ENCODE assay signal across 15 cellular contexts in the genomic region with DNA sequence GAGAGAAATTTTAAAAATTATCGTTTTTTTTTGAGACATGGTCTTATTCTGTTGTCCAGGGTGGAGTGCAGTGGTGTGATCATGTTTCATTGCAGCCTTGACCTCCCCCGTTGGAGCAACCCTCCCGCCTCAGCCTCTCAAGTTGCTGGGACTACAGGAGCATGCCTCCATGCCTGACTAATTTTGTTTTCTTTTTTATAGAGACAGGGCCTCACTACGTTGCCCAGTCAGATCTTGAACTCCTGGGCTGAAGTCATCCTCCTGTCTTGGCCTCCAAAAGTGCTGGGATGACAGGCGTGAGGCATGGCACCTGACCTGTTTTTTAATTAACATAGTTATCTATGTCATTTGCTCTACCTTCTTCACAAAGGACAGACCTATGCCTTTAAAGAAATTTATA. TPM values are rescaled to one million over a fixed set of nuclear protein-coding genes. Genes with fewer than 3 reads are reported as not detected.
DNase-seq lines count a peak whose midpoint lies in the region; ATAC-seq, FAIRE-seq and TF ChIP-seq lines count a peak whose summit lies in the region.
"Had no signal": no experiment of that assay in that cellular context is flagged by ENCODE, and none has a peak within 500 bp of the region (broad histone marks: within the 10 kb centered on the region; RNA-seq: fewer than 3 reads in every experiment).

No MANE protein-coding gene starts in this region.

- no peak overlapping the region for H3K4me3 ChIP-seq in endothelial cell of umbilical vein (replicated peaks in 1 of 3; ENCODE audit: insufficient read depth in 1 of 3, low read depth in 1 of 3, low read length in 3 of 3)
- H3K4me3 ChIP-seq: gastroesophageal sphincter, SJSA1 had no signal

- peaks cover 5% of the 10 kb centered on the region for H4K20me1 ChIP-seq in endothelial cell of umbilical vein (replicated peaks; ENCODE audit: control insufficient read depth, extremely low read depth, insufficient read depth, low read length)

- H3K4me1 ChIP-seq in endothelial cell of umbilical vein (ENCODE audit: control insufficient read depth, extremely low read depth, insufficient read depth, low read length): peaks cover 12% of the 10 kb centered on the region

- H3K9ac ChIP-seq in endothelial cell of umbilical vein (replicated peaks; ENCODE audit: extremely low read depth, insufficient read depth, low read length): no peak overlapping the region

- intact Hi-C loops in endothelial cell of umbilical vein (cut with micrococcal nuclease): no loop called here

- H3K9me1 ChIP-seq in endothelial cell of umbilical vein (replicated peaks; ENCODE audit: control insufficient read depth, extremely low read depth, insufficient read depth, low read length): no peaks in the 10 kb centered on the region

- H3K4me3 Mint-ChIP-seq in stimulated activated naive CD8-positive, alpha-beta T cell treated with anti-CD3 and anti-CD28 coated beads, Interleukin-15, Interleukin-2, amounts not matched to agents 100 ng/mL and 50 ng/mL, for 24 hours: peak overlapping the region; percentile 96
- H3K4me3 Mint-ChIP-seq in T-helper 1 cell treated with Interleukin-12 subunit alpha and Interleukin-12 subunit beta and Interleukin-4 antibody, amounts not matched to agents 30 μg/mL and 1 μg/mL, for 36 hours: peak overlapping the region; percentile 86

- BruUV-seq in endothelial cell of umbilical vein (replicated peaks; lab: Mats Ljungman, UMichigan): no TSS peak

- TF ChIP-seq CTCF in endothelial cell of umbilical vein (IDR thresholded peaks at IDR 0.05; ENCODE audit: extremely low read depth in 1 of 2, insufficient read depth in 1 of 2, low read depth in 1 of 2, low read length in 2 of 2): no peak

- FAIRE-seq in endothelial cell of umbilical vein (lab: Jason Lieb, UNC): no peak
- FAIRE-seq: bronchial epithelial cell had no signal

- no peaks in the 10 kb centered on the region for H3K27me3 ChIP-seq in endothelial cell of umbilical vein (ENCODE audit: control insufficient read depth in 2 of 2, insufficient read depth in 2 of 2, low read length in 2 of 2)
- H3K27me3 ChIP-seq: gastroesophageal sphincter, SJSA1 had no signal

- no peaks in the 10 kb centered on the region for H3K36me3 ChIP-seq in endothelial cell of umbilical vein (ENCODE audit: control insufficient read depth in 2 of 2, extremely low read depth in 1 of 2, insufficient read depth in 2 of 2, low read length in 2 of 2)

- DNase-seq in stimulated activated naive CD8-positive, alpha-beta T cell treated with anti-CD3 and anti-CD28 coated beads, Interleukin-15, Interleukin-2, amounts not matched to agents 100 U/mL and 50 U/mL, for 24 hours: no peak
- DNase-seq in endothelial cell of umbilical vein (ENCODE audit: low read depth, low spot score) (no peak), GM19238 (ENCODE audit: insufficient read length, low spot score) (no peak), COLO668 (lab: John Stamatoyannopoulos, UW; ENCODE audit: unreplicated experiment) (no peak)
- DNase-seq: activated effector memory CD4-positive, alpha-beta T cell treated with Interleukin-2 at 50 U/mL for 16 hours; GOT3; NK-92 treated with Interleukin-12 subunit alpha and Interleukin-12 subunit beta, amount 100 ng/mL, for 24 hours had no signal

- no peak overlapping the region for H2AFZ ChIP-seq in endothelial cell of umbilical vein (ENCODE audit: low read depth, low read length)

- H3K9me3 Mint-ChIP-seq in stimulated activated naive CD8-positive, alpha-beta T cell treated with anti-CD3 and anti-CD28 coated beads, Interleukin-15, Interleukin-2, amounts not matched to agents 100 ng/mL and 50 ng/mL, for 24 hours: no peaks in the 10 kb centered on the region
- no peaks in the 10 kb centered on the region for H3K9me3 Mint-ChIP-seq in T-helper 1 cell treated with Interleukin-12 subunit alpha and Interleukin-12 subunit beta and Interleukin-4 antibody, amounts not matched to agents 30 μg/mL and 1 μg/mL, for 36 hours

- H3K27ac Mint-ChIP-seq in stimulated activated naive CD8-positive, alpha-beta T cell treated with anti-CD3 and anti-CD28 coated beads, Interleukin-15, Interleukin-2, amounts not matched to agents 100 ng/mL and 50 ng/mL, for 24 hours: peak overlapping the region; percentile 87
- H3K27ac Mint-ChIP-seq in T-helper 1 cell treated with Interleukin-12 subunit alpha and Interleukin-12 subunit beta and Interleukin-4 antibody, amounts not matched to agents 30 μg/mL and 1 μg/mL, for 36 hours: no peak overlapping the region

- POLR2A ChIA-PET in endothelial cell of umbilical vein (lab: Charles Lee): no interaction called here

- dilution Hi-C loops in endothelial cell of umbilical vein (cut with MboI; ENCODE audit: extremely low pct_ligation_motif_present, low sequenced_read_pairs): no loop called here

- peak overlapping the region; percentile 95 for H3K4me2 ChIP-seq in endothelial cell of umbilical vein (ENCODE audit: insufficient read depth, low read length)

- peaks cover 72% of the 10 kb centered on the region for H3K79me2 ChIP-seq in endothelial cell of umbilical vein (ENCODE audit: control insufficient read depth, insufficient read depth, low read length)

- no peak overlapping the region for H3K27ac ChIP-seq in endothelial cell of umbilical vein (ENCODE audit: insufficient read depth, low read depth, low read length)
- H3K27ac ChIP-seq: HL-60, SJSA1 had no signal

- no peaks in the 10 kb centered on the region for H3K27me3 Mint-ChIP-seq in stimulated activated naive CD8-positive, alpha-beta T cell treated with anti-CD3 and anti-CD28 coated beads, Interleukin-15, Interleukin-2, amounts not matched to agents 100 ng/mL and 50 ng/mL, for 24 hours
- H3K27me3 Mint-ChIP-seq in T-helper 1 cell treated with Interleukin-12 subunit alpha and Interleukin-12 subunit beta and Interleukin-4 antibody, amounts not matched to agents 30 μg/mL and 1 μg/mL, for 36 hours (ENCODE audit: low read depth): no peaks in the 10 kb centered on the region

- ATAC-seq in stimulated activated naive CD8-positive, alpha-beta T cell treated with anti-CD3 and anti-CD28 coated beads, Interleukin-15, Interleukin-2, amounts not matched to agents 100 U/mL and 50 U/mL, for 24 hours: no peak
- ATAC-seq in HG03135 (IDR thresholded peaks at IDR 0.05; ENCODE audit: unreplicated experiment): no peak
- ATAC-seq in HG03025 (IDR thresholded peaks at IDR 0.05; ENCODE audit: low FRiP score, unreplicated experiment): no peak
- ATAC-seq: gastroesophageal sphincter had no signal

- no peaks in the 10 kb centered on the region for H3K9me3 ChIP-seq in endothelial cell of umbilical vein (replicated peaks; ENCODE audit: control insufficient read depth, insufficient read depth, low read length)
- H3K9me3 ChIP-seq: gastroesophageal sphincter, SJSA1 had no signal

- peaks cover 57% of the 10 kb centered on the region for H3K36me3 Mint-ChIP-seq in stimulated activated naive CD8-positive, alpha-beta T cell treated with anti-CD3 and anti-CD28 coated beads, Interleukin-15, Interleukin-2, amounts not matched to agents 100 ng/mL and 50 ng/mL, for 24 hours (ENCODE audit: low read depth)
- peaks cover 29% of the 10 kb centered on the region for H3K36me3 Mint-ChIP-seq in T-helper 1 cell treated with Interleukin-12 subunit alpha and Interleukin-12 subunit beta and Interleukin-4 antibody, amounts not matched to agents 30 μg/mL and 1 μg/mL, for 36 hours (ENCODE audit: low read depth)

- CTCF ChIA-PET in endothelial cell of umbilical vein (lab: Charles Lee): no interaction called here

- H3K4me1 Mint-ChIP-seq in stimulated activated naive CD8-positive, alpha-beta T cell treated with anti-CD3 and anti-CD28 coated beads, Interleukin-15, Interleukin-2, amounts not matched to agents 100 ng/mL and 50 ng/mL, for 24 hours (ENCODE audit: low read depth): peaks cover 60% of the 10 kb centered on the region
- peaks cover 45% of the 10 kb centered on the region for H3K4me1 Mint-ChIP-seq in T-helper 1 cell treated with Interleukin-12 subunit alpha and Interleukin-12 subunit beta and Interleukin-4 antibody, amounts not matched to agents 30 μg/mL and 1 μg/mL, for 36 hours (ENCODE audit: low read depth)

- no peak for TF ChIP-seq POLR2A in endothelial cell of umbilical vein (IDR thresholded peaks at IDR 0.05; ENCODE audit: low read depth, low read length)

TF ChIP-seq in endothelial cell of umbilical vein, 7 proteins besides CTCF, POLR2A, EP300 and RAD21:
- TF ChIP-seq FOS (IDR thresholded peaks at IDR 0.05; ENCODE audit: borderline replicate concordance, insufficient read depth, low read length) (no peak), MYC (IDR thresholded peaks at IDR 0.05; ENCODE audit: low read depth, low read length) (no peak), POLR2AphosphoS5 (IDR thresholded peaks at IDR 0.05; ENCODE audit: insufficient read depth, low read depth, low read length) (no peak), GATA2 (IDR thresholded peaks at IDR 0.05; ENCODE audit: insufficient read depth, insufficient read length, low read depth, low read length) (no peak), JUN (IDR thresholded peaks at IDR 0.05; ENCODE audit: borderline replicate concordance, insufficient read depth, insufficient read length, low read depth) (no peak), EZH2 (IDR thresholded peaks at IDR 0.05; ENCODE audit: borderline replicate concordance, low read depth, low read length, severe bottlenecking) (no peak)
- TF ChIP-seq, protein P1, sequence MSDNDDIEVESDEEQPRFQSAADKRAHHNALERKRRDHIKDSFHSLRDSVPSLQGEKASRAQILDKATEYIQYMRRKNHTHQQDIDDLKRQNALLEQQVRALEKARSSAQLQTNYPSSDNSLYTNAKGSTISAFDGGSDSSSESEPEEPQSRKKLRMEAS (IDR thresholded peaks at IDR 0.05; ENCODE audit: insufficient read depth, insufficient read length): no peak

RNA-seq across cellular contexts. Expression of a gene that starts 3.5 kb away (rescaled TPM):
- 24.6 and 31.5 TPM in 2 replicates for total RNA-seq in endothelial cell of umbilical vein
- polyA plus RNA-seq in endothelial cell of umbilical vein: 13.8 and 14.7 TPM in 2 replicates
- 18.8 and 24.8 TPM in 2 replicates for polyA plus RNA-seq in endothelial cell of umbilical vein (2011; cell fraction: cytosol; rRNA removed)
- polyA plus RNA-seq in endothelial cell of umbilical vein (2011; cell fraction: nucleus; rRNA removed): 18.5 and 20.5 TPM in 2 replicates
- 15.3 and 19.4 TPM in 2 replicates for polyA plus RNA-seq in endothelial cell of umbilical vein (2012)
- 37.9 and 46.9 TPM in 2 replicates for polyA minus RNA-seq in endothelial cell of umbilical vein
- polyA minus RNA-seq in endothelial cell of umbilical vein (2011; cell fraction: cytosol; rRNA and poly(A)+ RNA removed): 98.8 TPM
- 16.3 and 23.9 TPM in 2 replicates for polyA minus RNA-seq in endothelial cell of umbilical vein (2011; cell fraction: nucleus; rRNA and poly(A)+ RNA removed)
